8 cellular contexts compared by ENCODE assay signal in the genomic region with DNA sequence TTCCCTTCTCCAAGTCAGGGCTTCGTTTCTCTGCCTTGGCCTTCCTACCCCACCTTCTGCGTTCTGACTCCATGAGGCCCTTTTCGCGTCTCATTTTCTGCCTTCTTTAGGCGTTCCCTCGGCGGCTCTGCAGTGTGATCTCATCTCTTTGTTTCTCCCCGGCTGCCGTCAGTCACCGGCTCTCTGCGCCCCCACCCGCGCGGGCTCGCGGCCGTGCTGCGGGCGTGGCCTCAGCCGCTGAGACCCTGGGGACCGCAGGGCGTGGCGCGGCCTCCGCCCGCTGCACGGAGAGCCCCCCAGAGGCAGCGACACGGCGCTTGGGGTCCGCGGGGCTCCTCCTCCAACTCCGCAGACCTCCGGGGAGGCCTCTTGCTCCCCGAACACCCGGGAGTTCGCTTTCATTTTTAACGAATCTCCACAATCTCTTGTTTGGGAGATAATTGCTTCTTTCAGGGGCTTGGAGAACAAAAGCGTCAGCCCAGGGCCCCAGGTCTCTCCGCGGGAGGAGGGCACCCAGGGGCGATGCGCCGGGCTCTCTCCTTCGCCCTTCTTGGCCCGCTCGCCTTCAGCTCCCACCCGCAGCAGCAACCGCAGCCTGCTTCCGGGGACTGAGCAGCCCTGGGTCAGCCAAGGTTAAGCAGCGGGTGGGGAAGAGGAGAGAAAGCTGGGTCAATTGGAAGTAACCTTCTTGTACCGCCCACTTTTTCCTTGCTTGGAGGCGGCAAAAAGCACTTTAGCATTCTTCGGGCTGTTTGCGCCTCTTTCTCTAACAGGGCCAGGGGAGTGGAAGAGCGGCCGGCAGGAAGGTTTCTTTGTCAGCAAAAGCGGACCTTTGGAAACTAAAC. TPM values are rescaled to one million over a fixed set of nuclear protein-coding genes. Genes with fewer than 3 reads are reported as not detected.
DNase-seq lines count a peak whose midpoint lies in the region; ATAC-seq and TF ChIP-seq lines count a peak whose summit lies in the region.

No MANE protein-coding gene starts in this region.

- no peak for TF ChIP-seq CTCF in GM12864 (IDR thresholded peaks at IDR 0.05; ENCODE audit: low read depth, low read length, missing control alignments)
- no peak for TF ChIP-seq CTCF in NB4 (IDR thresholded peaks at IDR 0.05; ENCODE audit: low read depth, low read length)
- no peak for TF ChIP-seq CTCF in ascending aorta (IDR thresholded peaks at IDR 0.05)
- TF ChIP-seq CTCF in vagina (IDR thresholded peaks at IDR 0.05), result no peak

- intact Hi-C loops in ascending aorta (cut with DNase I), result loop anchor here (1.0 to 5.0 kb wide), 5 partner anchors 49 to 1961 kb away; a partner anchor contains a TSS
- intact Hi-C loops in vagina (cut with DNase I), result no loop called here

- DNase-seq in GM12864 (ENCODE audit: low read depth) (peak; percentile 42), NB4 (ENCODE audit: low read depth) (peak; percentile 95), T-helper 2 cell (peak; percentile 17 to 77 (median 49)), ascending aorta (ENCODE audit: low spot score in 2 of 2) (peak; percentile 29 to 91), hepatic stellate cell (ENCODE audit: low spot score) (peak; percentile 61), vagina (ENCODE audit: extremely low spot score in 2 of 2) (no peak)

- H3K9me3 ChIP-seq in ascending aorta (no peaks in the 10 kb centered on the region), vagina (no peaks in the 10 kb centered on the region)

- TF ChIP-seq POLR2A in NB4 (IDR thresholded peaks at IDR 0.05; ENCODE audit: extremely low read depth, insufficient read length) (peak; percentile 47), vagina (IDR thresholded peaks at IDR 0.05) (no peak)

- H3K36me3 ChIP-seq in ascending aorta, result no peaks in the 10 kb centered on the region
- no peaks in the 10 kb centered on the region for H3K36me3 ChIP-seq in rectal smooth muscle tissue (ENCODE audit: control insufficient read depth, insufficient read depth, low read length)
- H3K36me3 ChIP-seq in vagina, result no peaks in the 10 kb centered on the region

- H3K27me3 ChIP-seq in ascending aorta, result no peaks in the 10 kb centered on the region
- no peaks in the 10 kb centered on the region for H3K27me3 ChIP-seq in rectal smooth muscle tissue (ENCODE audit: control insufficient read depth, insufficient read depth, low read length)
- no peaks in the 10 kb centered on the region for H3K27me3 ChIP-seq in vagina

- H3K9ac ChIP-seq in rectal smooth muscle tissue (ENCODE audit: low read length), result peak overlapping the region; percentile 87

- H3K27ac ChIP-seq in ascending aorta, result peak overlapping the region; percentile 95 to 96
- H3K27ac ChIP-seq in rectal smooth muscle tissue (ENCODE audit: low read depth, low read length), result peak overlapping the region; percentile 85
- H3K27ac ChIP-seq in vagina, result peak overlapping the region; percentile 97

- peak; percentile 88 for ATAC-seq in HG02571 (IDR thresholded peaks at IDR 0.05; ENCODE audit: unreplicated experiment)

- H3K4me1 ChIP-seq in ascending aorta (peaks cover 3 to 12% of the 10 kb centered on the region in 2 donors), rectal smooth muscle tissue (ENCODE audit: control insufficient read depth, insufficient read depth, low read length) (peaks cover 6% of the 10 kb centered on the region), vagina (peaks cover 30% of the 10 kb centered on the region)

- peak overlapping the region; percentile 69 for H3K4me3 ChIP-seq in GM12864 (ENCODE audit: low read depth, low read length)
- H3K4me3 ChIP-seq in NB4 (ENCODE audit: low read depth, low read length), result peak overlapping the region; percentile 76
- H3K4me3 ChIP-seq in ascending aorta, result peak overlapping the region; percentile 57 to 88
- H3K4me3 ChIP-seq in rectal smooth muscle tissue (ENCODE audit: low read length), result peak overlapping the region; percentile 61
- peak overlapping the region; percentile 54 to 84 for H3K4me3 ChIP-seq in vagina

RNA-seq across cellular contexts. Expression of a gene that starts 35.2 kb away (rescaled TPM):
- total RNA-seq in ascending aorta, result 0.21 TPM
- 4.9 TPM for total RNA-seq in vagina

Comparison
In these comparisons a context has a peak if more than half of its experiments do, and no peak if none do; other contexts are left out.
1. DNase-seq: peak in GM12864 (single experiment), NB4 (single experiment), T-helper 2 cell (5 of 5), ascending aorta (2 of 2) and hepatic stellate cell (single experiment); none in vagina (0 of 2).
2. Peak in every context shown above with its lines, with median percentiles within 50 percentile points of each other: H3K4me3 ChIP-seq and H3K27ac ChIP-seq.